In genomic region chr15:50641318-50641717, GRCh38 we compare ENCODE assay signal across 21 cellular contexts. TPM values are rescaled to one million over a fixed set of nuclear protein-coding genes. Genes with fewer than 3 reads are reported as not detected.
DNase-seq lines count a peak whose midpoint lies in the region; ATAC-seq, FAIRE-seq and TF ChIP-seq lines count a peak whose summit lies in the region.
"Had no signal": no experiment of that assay in that cellular context is flagged by ENCODE, and none has a peak within 500 bp of the region (broad histone marks: within the 10 kb centered on the region; RNA-seq: fewer than 3 reads in every experiment).

No MANE protein-coding gene starts in this region.

- H3K4me1 Mint-ChIP-seq in activated naive CD8-positive, alpha-beta T cell treated with anti-CD3 and anti-CD28 coated beads, Interleukin-2, amount 50 U/mL, for 24 hours = no peaks in the 10 kb centered on the region
- H3K4me1 Mint-ChIP-seq in activated naive CD8-positive, alpha-beta T cell treated with anti-CD3 and anti-CD28 coated beads for 36 hours = no peaks in the 10 kb centered on the region
- H3K4me1 Mint-ChIP-seq in stimulated activated naive CD8-positive, alpha-beta T cell treated with anti-CD3 and anti-CD28 coated beads, Interleukin-15, amount 100 ng/mL, for 72 hours = no peaks in the 10 kb centered on the region

- no peaks in the 10 kb centered on the region for H3K9me3 ChIP-seq in K562 (replicated peaks; ENCODE audit: control insufficient read depth, insufficient read depth, low read depth, low read length)
- H3K9me3 ChIP-seq: Peyer's patch, SK-N-SH had no signal

- no peak for ATAC-seq in activated naive CD8-positive, alpha-beta T cell treated with anti-CD3 and anti-CD28 coated beads, Interleukin-2, amount 50 U/mL, for 24 hours
- ATAC-seq in K562 = peak; percentile 62
- no peak for ATAC-seq in stimulated activated naive CD8-positive, alpha-beta T cell treated with anti-CD3 and anti-CD28 coated beads, Interleukin-15, amount 100 ng/mL, for 72 hours
- ATAC-seq in activated CD4-positive, CD25-positive, alpha-beta regulatory T cell treated with anti-CD3 and anti-CD28 coated beads, Interleukin-2, amount 50 U/mL, for 24 hours = no peak

- H3K27me3 Mint-ChIP-seq in activated naive CD8-positive, alpha-beta T cell treated with anti-CD3 and anti-CD28 coated beads, Interleukin-2, amount 50 U/mL, for 24 hours = no peaks in the 10 kb centered on the region
- no peaks in the 10 kb centered on the region for H3K27me3 Mint-ChIP-seq in activated naive CD8-positive, alpha-beta T cell treated with anti-CD3 and anti-CD28 coated beads for 36 hours
- H3K27me3 Mint-ChIP-seq in stimulated activated naive CD8-positive, alpha-beta T cell treated with anti-CD3 and anti-CD28 coated beads, Interleukin-15, amount 100 ng/mL, for 72 hours = no peaks in the 10 kb centered on the region

- H4K20me1 ChIP-seq in K562 (replicated peaks; ENCODE audit: control insufficient read depth, insufficient read depth, low read length) = no peaks in the 10 kb centered on the region

- 7% methylated on average over 2 of the region's 2 CpGs for WGBS in K562 (ENCODE audit: insufficient coverage, low coverage, missing lambda C conversion rate)

- POLR2A ChIA-PET in K562 (lab: Yijun Ruan, JAX) = interaction anchor here (0.6 to 1.2 kb wide), 4 partner anchors 8 to 235 kb away, joined by 3 to 4 read pairs (median 3); no protein-coding TSS in a partner anchor

- BruUV-seq in K562 (replicated peaks; lab: Mats Ljungman, UMichigan) = no TSS peak

- in situ Hi-C loops in K562 (cut with MboI) = no loop called here

- no peaks in the 10 kb centered on the region for H3K9me3 Mint-ChIP-seq in activated naive CD8-positive, alpha-beta T cell treated with anti-CD3 and anti-CD28 coated beads, Interleukin-2, amount 50 U/mL, for 24 hours
- H3K9me3 Mint-ChIP-seq in activated naive CD8-positive, alpha-beta T cell treated with anti-CD3 and anti-CD28 coated beads for 36 hours = no peaks in the 10 kb centered on the region
- no peaks in the 10 kb centered on the region for H3K9me3 Mint-ChIP-seq in stimulated activated naive CD8-positive, alpha-beta T cell treated with anti-CD3 and anti-CD28 coated beads, Interleukin-15, amount 100 ng/mL, for 72 hours

- TF ChIP-seq CTCF in K562 (IDR thresholded peaks at IDR 0.05 in 2 of 3, conservative IDR thresholded peaks at IDR 0.05 in 1 of 3; ENCODE audit: insufficient read depth in 2 of 3, low read depth in 1 of 3, low read length in 3 of 3) = no peak

- no peak overlapping the region for H2AFZ ChIP-seq in K562 (ENCODE audit: low read depth, low read length)

- peaks cover 4 to 8% of the 10 kb centered on the region in 2 experiments; a peak in 3 of 5 replicates for H3K4me1 ChIP-seq in K562 (replicated peaks in 1 of 2; ENCODE audit: control insufficient read depth in 2 of 2, insufficient read depth in 2 of 2, low read length in 2 of 2)
- H3K4me1 ChIP-seq: Peyer's patch had no signal

- H3K9me1 ChIP-seq in K562 (ENCODE audit: control insufficient read depth, insufficient read depth, low read length) = no peaks in the 10 kb centered on the region

- DNase-seq in activated naive CD8-positive, alpha-beta T cell treated with anti-CD3 and anti-CD28 coated beads, Interleukin-2, amount 50 U/mL, for 24 hours = no peak
- DNase-seq in activated naive CD8-positive, alpha-beta T cell treated with anti-CD3 and anti-CD28 coated beads for 36 hours = no peak
- DNase-seq in OCI-M1 (lab: John Stamatoyannopoulos, UW) (peak; percentile 21), K562 (ENCODE audit: extremely low read depth in 1 of 4, low spot score in 3 of 4) (peak; percentile 10 to 46 (median 23)), amniotic stem cell (lab: John Stamatoyannopoulos, UW) (no peak)
- no peak for DNase-seq in stimulated activated naive CD8-positive, alpha-beta T cell treated with anti-CD3 and anti-CD28 coated beads, Interleukin-15, amount 100 ng/mL, for 72 hours
- DNase-seq: C1 segment of cervical spinal cord, Calu3, DND-41, HCEC 1CT, KG1, MM.1S, NCI-H2029, NCI-H446 treated with DMSO at 0.1 percent for 48 hours, NCI-H526 treated with DMSO at 0.1 percent for 48 hours, Peyer's patch, SIG-M5, SK-N-SH had no signal

- H3K27me3 ChIP-seq in K562 (ENCODE audit: control insufficient read depth in 2 of 2, insufficient read depth in 2 of 2, low read length in 2 of 2) = no peaks in the 10 kb centered on the region
- H3K27me3 ChIP-seq: Peyer's patch had no signal

- CTCF ChIA-PET in K562 (lab: Yijun Ruan, JAX; ENCODE audit: low intra/inter-chr PET ratio) = no interaction called here

- H3K79me2 ChIP-seq in K562 (ENCODE audit: control insufficient read depth, insufficient read depth, low read length) = peaks cover 16% of the 10 kb centered on the region

- intact Hi-C loops in K562 (cut with micrococcal nuclease) = no loop called here

- TF ChIP-seq POLR2A in K562 (conservative IDR thresholded peaks at IDR 0.05) = no peak

- no peak; the same call in 1 of the 2 replicates for TF ChIP-seq EP300 in K562 (IDR thresholded peaks at IDR 0.05; ENCODE audit: low read length)

- H3K27ac ChIP-seq in K562 (ENCODE audit: extremely low read depth, low read depth, low read length) = no peak overlapping the region; the same call in 2 of the 3 replicates
- H3K27ac ChIP-seq: Peyer's patch had no signal

- H3K4me2 ChIP-seq in K562 (ENCODE audit: insufficient read depth, low read length) = peak overlapping the region; percentile 33; the same call in 1 of the 2 replicates
- H3K4me2 ChIP-seq: SK-N-SH had no signal

- H3K4me3 ChIP-seq in K562 = no peak overlapping the region
- H3K4me3 ChIP-seq: Peyer's patch had no signal

- H3K9ac ChIP-seq in K562 (ENCODE audit: insufficient read depth in 1 of 2, low read depth in 2 of 2, low read length in 2 of 2) = no peak overlapping the region
- H3K9ac ChIP-seq: SK-N-SH had no signal

- peak; percentile 65 for FAIRE-seq in K562 (lab: Jason Lieb, UNC)
- FAIRE-seq: GM19239, H1 had no signal

- H3K36me3 ChIP-seq in K562 (ENCODE audit: control insufficient read depth, insufficient read depth, low read length) = peaks cover 80% of the 10 kb centered on the region

- TF ChIP-seq RAD21 in K562 (CRISPR knock-in tag; conservative IDR thresholded peaks at IDR 0.05 in 1 of 2, IDR thresholded peaks at IDR 0.05 in 1 of 2) = no peak

- peak overlapping the region; percentile 14 for H3K27ac Mint-ChIP-seq in activated naive CD8-positive, alpha-beta T cell treated with anti-CD3 and anti-CD28 coated beads, Interleukin-2, amount 50 U/mL, for 24 hours
- no peak overlapping the region for H3K27ac Mint-ChIP-seq in activated naive CD8-positive, alpha-beta T cell treated with anti-CD3 and anti-CD28 coated beads for 36 hours
- H3K27ac Mint-ChIP-seq in stimulated activated naive CD8-positive, alpha-beta T cell treated with anti-CD3 and anti-CD28 coated beads, Interleukin-15, amount 100 ng/mL, for 72 hours = peak overlapping the region in 1 of 2 donors; percentile 0

- peaks cover 45% of the 10 kb centered on the region for H3K36me3 Mint-ChIP-seq in activated naive CD8-positive, alpha-beta T cell treated with anti-CD3 and anti-CD28 coated beads, Interleukin-2, amount 50 U/mL, for 24 hours (ENCODE audit: low read depth)
- peaks cover 23% of the 10 kb centered on the region for H3K36me3 Mint-ChIP-seq in activated naive CD8-positive, alpha-beta T cell treated with anti-CD3 and anti-CD28 coated beads for 36 hours

- no peak overlapping the region for H3K4me3 Mint-ChIP-seq in activated naive CD8-positive, alpha-beta T cell treated with anti-CD3 and anti-CD28 coated beads, Interleukin-2, amount 50 U/mL, for 24 hours
- no peak overlapping the region for H3K4me3 Mint-ChIP-seq in activated naive CD8-positive, alpha-beta T cell treated with anti-CD3 and anti-CD28 coated beads for 36 hours
- H3K4me3 Mint-ChIP-seq in stimulated activated naive CD8-positive, alpha-beta T cell treated with anti-CD3 and anti-CD28 coated beads, Interleukin-15, amount 100 ng/mL, for 72 hours = no peak overlapping the region

TF ChIP-seq in K562, 482 proteins besides CTCF, POLR2A, EP300 and RAD21 (continues in another document):
- TF ChIP-seq LCOR (CRISPR knock-in tag; IDR thresholded peaks at IDR 0.05) = no peak
- no peak for TF ChIP-seq HDAC6 (IDR thresholded peaks at IDR 0.05; ENCODE audit: low read depth, low read length)
- no peak for TF ChIP-seq JUN (IDR thresholded peaks at IDR 0.05; ENCODE audit: borderline replicate concordance, low read depth, low read length)
- no peak for TF ChIP-seq JUN (CRISPR knock-in tag; IDR thresholded peaks at IDR 0.05; ENCODE audit: borderline replicate concordance)
- TF ChIP-seq RBM39 (optimal IDR thresholded peaks at IDR 0.05; ENCODE audit: low read depth, low read length) = no peak
- TF ChIP-seq TCF3 (CRISPR knock-in tag; IDR thresholded peaks at IDR 0.05) = peak; percentile 46; the same call in 1 of the 2 replicates
- TF ChIP-seq SIN3A (IDR thresholded peaks at IDR 0.05; ENCODE audit: borderline replicate concordance in 2 of 2, control insufficient read depth in 1 of 2, low read depth in 2 of 2, low read length in 2 of 2) = no peak
- TF ChIP-seq KDM1A (IDR thresholded peaks at IDR 0.05) = no peak

RNA-seq across cellular contexts. Expression of gene TRPM7, which starts 45.3 kb away (rescaled TPM):
- total RNA-seq in activated naive CD8-positive, alpha-beta T cell treated with anti-CD3 and anti-CD28 coated beads for 36 hours = 10 to 100 TPM; 45.4 to 45.8 TPM
- total RNA-seq in K562 (2011; cell fraction: chromatin; rRNA removed; ENCODE audit: low replicate concordance) = 70.2 and 297 TPM in 2 replicates
- 31.9 and 53.4 TPM in 2 replicates for total RNA-seq in K562 (2011; cell fraction: nucleolus; rRNA removed)
- total RNA-seq in K562 (2011; cell fraction: nucleoplasm; rRNA removed) = 107 and 147 TPM in 2 replicates
- total RNA-seq in K562 (2014; rRNA removed) (23.3 and 26.9 TPM in 2 replicates), K562 (2014; rRNA removed; fragmentation: Illumina TruSeq; extraction: Trizol) (59.2 and 61.9 TPM in 2 replicates), K562 (2015; rRNA removed; fragmentation: Illumina TruSeq; extraction: Trizol) (47.8 and 52.6 TPM in 2 replicates), K562 (2021) (34.0 and 35.3 TPM in 2 replicates)
- polyA plus RNA-seq in K562 (2011; rRNA removed) (26.1 and 36.6 TPM in 2 replicates), K562 (2014; fragmentation: Illumina TruSeq; extraction: Trizol) (26.2 and 31.5 TPM in 2 replicates), K562 (2014; fragmentation: Nextera tagmentation; extraction: Ambion mirVana) (10 to 100 TPM; 12.3 to 12.9 TPM), K562 (2014; rRNA removed) (24.4 and 25.8 TPM in 2 replicates)
- 3.6 and 9.5 TPM in 2 replicates for polyA plus RNA-seq in K562 (2011; cell fraction: cytosol; rRNA removed)
- polyA plus RNA-seq in K562 (2011; cell fraction: nucleus; rRNA removed) = 24.5 and 31.6 TPM in 2 replicates
- polyA plus RNA-seq in K562 (2012) = 19.4 and 25.9 TPM in 2 replicates
- 87.7 and 94.0 TPM in 2 replicates for polyA minus RNA-seq in K562 (2011; rRNA and poly(A)+ RNA removed)
- polyA minus RNA-seq in K562 (2011; cell fraction: cytosol; rRNA and poly(A)+ RNA removed) = 23.7 and 25.3 TPM in 2 replicates
- 44.8 and 76.4 TPM in 2 replicates for polyA minus RNA-seq in K562 (2011; cell fraction: nucleus; rRNA and poly(A)+ RNA removed)

Comparison
In these comparisons a context has a peak if more than half of its experiments do, and no peak if none do; other contexts are left out.
1. DNase-seq: peak in OCI-M1 (single experiment) and K562 (4 of 4); none in activated naive CD8-positive, alpha-beta T cell treated with anti-CD3 and anti-CD28 coated beads, Interleukin-2, amount 50 U/mL, for 24 hours (single experiment), activated naive CD8-positive, alpha-beta T cell treated with anti-CD3 and anti-CD28 coated beads for 36 hours (single experiment), amniotic stem cell (single experiment) and stimulated activated naive CD8-positive, alpha-beta T cell treated with anti-CD3 and anti-CD28 coated beads, Interleukin-15, amount 100 ng/mL, for 72 hours (0 of 2).